ENCODE assay signal across 25 cellular contexts in genomic region chr1:5815716-5816115, GRCh38.
A peak's percentile ranks its signal among the peaks of the same experiment; 100 is the strongest.
DNase-seq lines count a peak whose midpoint lies in the region; ATAC-seq, FAIRE-seq and TF ChIP-seq lines count a peak whose summit lies in the region.
"Had no signal": no experiment of that assay in that cellular context is flagged by ENCODE, and none has a peak within 500 bp of the region (broad histone marks: within the 10 kb centered on the region; RNA-seq: fewer than 3 reads in every experiment).

No MANE protein-coding gene starts in this region.

- peaks cover 17% of the 10 kb centered on the region for H3K9me3 Mint-ChIP-seq in GM23338
- H3K9me3 Mint-ChIP-seq: CD4-positive, CD25-positive, alpha-beta regulatory T cell; CD8-positive, alpha-beta memory T cell had no signal

- no peaks in the 10 kb centered on the region for H3K27me3 ChIP-seq in BLaER1
- peaks cover 0 to 11% (median 0%) of the 10 kb centered on the region in 11 experiments; a peak in 4 of 22 replicates for H3K27me3 ChIP-seq in BLaER1 treated with 17β-estradiol and CSF1 and Interleukin-3, amounts not matched to agents 10 nM and 100 nM
- no peaks in the 10 kb centered on the region for H3K27me3 ChIP-seq in GM12878 (replicated peaks in 1 of 2; ENCODE audit: control insufficient read depth in 2 of 2, insufficient read depth in 2 of 2, low read length in 1 of 2)
- H3K27me3 ChIP-seq in GM23338 (ENCODE audit: insufficient read depth), result no peaks in the 10 kb centered on the region
- H3K27me3 ChIP-seq: BE2C had no signal

- H3K9ac ChIP-seq in BLaER1 (no peak overlapping the region), GM12878 (ENCODE audit: control insufficient read depth, insufficient read depth, low read length) (no peak overlapping the region)
- no peak overlapping the region for H3K9ac ChIP-seq in BLaER1 treated with 17β-estradiol and CSF1 and Interleukin-3, amounts not matched to agents 10 nM and 100 nM

- no peak for TF ChIP-seq POLR2A in GM12878 (IDR thresholded peaks at IDR 0.05; ENCODE audit: low read depth, low read length)

- intact Hi-C loops in GM12878 (cut with micrococcal nuclease; ENCODE audit: unreplicated experiment), result no loop called here

- H2AFZ ChIP-seq in GM12878 (ENCODE audit: control insufficient read depth, low read depth, low read length), result no peak overlapping the region
- H2AFZ ChIP-seq in GM23338, result no peak overlapping the region

- TF ChIP-seq CTCF in GM12878 (IDR thresholded peaks at IDR 0.05 in 2 of 3, conservative IDR thresholded peaks at IDR 0.05 in 1 of 3; ENCODE audit: control insufficient read depth in 2 of 3, extremely low read depth in 1 of 3, insufficient read depth in 1 of 3, low read depth in 3 of 3, low read length in 3 of 3), result no peak
- TF ChIP-seq CTCF in GM23338 (conservative IDR thresholded peaks at IDR 0.05; ENCODE audit: low read depth in 2 of 2), result no peak

- H3K9me2 ChIP-seq in GM23338 (ENCODE audit: insufficient read depth), result no peaks in the 10 kb centered on the region

- no peak overlapping the region for H3K4me3 Mint-ChIP-seq in GM23338
- H3K4me3 Mint-ChIP-seq: CD14-positive monocyte; CD4-positive, alpha-beta memory T cell; CD4-positive, CD25-positive, alpha-beta regulatory T cell; CD8-positive, alpha-beta memory T cell had no signal

- peaks cover 10% of the 10 kb centered on the region for H3K4me1 Mint-ChIP-seq in GM23338
- H3K4me1 Mint-ChIP-seq: CD14-positive monocyte; CD4-positive, alpha-beta memory T cell; CD4-positive, CD25-positive, alpha-beta regulatory T cell; CD8-positive, alpha-beta memory T cell had no signal

- H3K4me1 ChIP-seq in BLaER1 (peaks cover 91% of the 10 kb centered on the region), GM12878 (ENCODE audit: control insufficient read depth, insufficient read depth, low read length) (no peaks in the 10 kb centered on the region), GM23338 (ENCODE audit: insufficient read depth) (no peaks in the 10 kb centered on the region)
- peaks cover 39 to 92% (median 79%) of the 10 kb centered on the region in 10 experiments for H3K4me1 ChIP-seq in BLaER1 treated with 17β-estradiol and CSF1 and Interleukin-3, amounts not matched to agents 10 nM and 100 nM
- H3K4me1 ChIP-seq: BE2C had no signal

- H3K4me2 ChIP-seq in BLaER1 (peak overlapping the region; percentile 86), GM12878 (ENCODE audit: control insufficient read depth, insufficient read depth) (no peak overlapping the region), GM23338 (no peak overlapping the region)
- H3K4me2 ChIP-seq in BLaER1 treated with 17β-estradiol and CSF1 and Interleukin-3, amounts not matched to agents 10 nM and 100 nM, result peak overlapping the region; percentile 71 to 97 (median 85); a peak in 19 of 22 replicates

- H3K4me3 ChIP-seq in BLaER1 (no peak overlapping the region), GM12878 (no peak overlapping the region), GM23338 (no peak overlapping the region)
- H3K4me3 ChIP-seq in BLaER1 treated with 17β-estradiol and CSF1 and Interleukin-3, amounts not matched to agents 10 nM and 100 nM, result no peak overlapping the region

- ATAC-seq in GM12878, result no peak
- ATAC-seq in GM23338, result no peak
- no peak for ATAC-seq in HG03139 (IDR thresholded peaks at IDR 0.05; ENCODE audit: unreplicated experiment)

- peaks cover 7% of the 10 kb centered on the region; the same call in 1 of the 2 replicates for H3K36me3 ChIP-seq in BLaER1
- H3K36me3 ChIP-seq in BLaER1 treated with 17β-estradiol and CSF1 and Interleukin-3, amounts not matched to agents 10 nM and 100 nM, result no peaks in the 10 kb centered on the region
- H3K36me3 ChIP-seq in GM12878 (ENCODE audit: control insufficient read depth in 2 of 2, insufficient read depth in 2 of 2, low read length in 1 of 2), result no peaks in the 10 kb centered on the region
- 0 out of 2 replicates have a peak, but pooled peaks cover 4% of the 10 kb centered on the region for H3K36me3 ChIP-seq in GM23338 (ENCODE audit: insufficient read depth)
- H3K36me3 ChIP-seq: BE2C had no signal

- RAD21 ChIA-PET in GM12878 (lab: Charles Lee; ENCODE audit: unreplicated experiment), result no interaction called here

- in situ Hi-C loops in GM12878 (cut with MboI), result no loop called here

- SMC1A ChIA-PET in GM12878 (lab: Charles Lee; ENCODE audit: uncharacterized antibody, unreplicated experiment), result no interaction called here

- WGBS in GM12878 (ENCODE audit: insufficient coverage, insufficient replicate concordance, low lambda C conversion rate, missing lambda C conversion rate), result 46% methylated on average over 4 of the region's 4 CpGs

- H3K36me3 Mint-ChIP-seq in GM23338 (ENCODE audit: low read depth), result peaks cover 5% of the 10 kb centered on the region
- H3K36me3 Mint-ChIP-seq: CD14-positive monocyte; CD4-positive, alpha-beta memory T cell; CD4-positive, CD25-positive, alpha-beta regulatory T cell; CD8-positive, alpha-beta memory T cell had no signal

- no peak for TF ChIP-seq RAD21 in GM12878 (IDR thresholded peaks at IDR 0.05; ENCODE audit: insufficient read depth, low read depth, low read length)

- BruUV-seq in GM12878 (replicated peaks; lab: Mats Ljungman, UMichigan), result no TSS peak

- H3K27ac Mint-ChIP-seq in GM23338, result no peak overlapping the region
- H3K27ac Mint-ChIP-seq: CD14-positive monocyte; CD4-positive, alpha-beta memory T cell; CD4-positive, CD25-positive, alpha-beta regulatory T cell; CD8-positive, alpha-beta memory T cell had no signal

- H4K20me1 ChIP-seq in BLaER1 (no peaks in the 10 kb centered on the region), GM12878 (ENCODE audit: control insufficient read depth, insufficient read depth) (no peaks in the 10 kb centered on the region), GM23338 (replicated peaks; ENCODE audit: insufficient read depth) (no peaks in the 10 kb centered on the region)
- peaks cover 0 to 4% (median 0%) of the 10 kb centered on the region in 11 experiments; a peak in 1 of 22 replicates for H4K20me1 ChIP-seq in BLaER1 treated with 17β-estradiol and CSF1 and Interleukin-3, amounts not matched to agents 10 nM and 100 nM

- no peak for FAIRE-seq in GM12878 (lab: Jason Lieb, UNC)
- FAIRE-seq: A204.1, GM12891, GM19239 had no signal

- POLR2A ChIA-PET in GM12878 (lab: Charles Lee), result no interaction called here

- H3K79me2 ChIP-seq in GM12878 (ENCODE audit: control insufficient read depth, insufficient read depth, low read length), result no peaks in the 10 kb centered on the region
- no peaks in the 10 kb centered on the region for H3K79me2 ChIP-seq in GM23338 (replicated peaks; ENCODE audit: insufficient read depth)

- H3K27me3 Mint-ChIP-seq in GM23338 (ENCODE audit: insufficient read depth, low read depth, poor library complexity), result peaks cover 4% of the 10 kb centered on the region

- H3K9me3 ChIP-seq in BLaER1 (peaks cover 12% of the 10 kb centered on the region), GM12878 (replicated peaks; ENCODE audit: control insufficient read depth, insufficient read depth, low read length) (no peaks in the 10 kb centered on the region)
- H3K9me3 ChIP-seq in BLaER1 treated with 17β-estradiol and CSF1 and Interleukin-3, amounts not matched to agents 10 nM and 100 nM (replicated peaks in 1 of 11), result peaks cover 0 to 17% (median 15%) of the 10 kb centered on the region in 11 experiments; a peak in 18 of 22 replicates
- H3K9me3 ChIP-seq: BE2C had no signal

- TF ChIP-seq EP300 in GM12878 (IDR thresholded peaks at IDR 0.05; ENCODE audit: borderline replicate concordance in 1 of 2, control insufficient read depth in 1 of 2, low read depth in 2 of 2, low read length in 2 of 2), result no peak

- CTCF ChIA-PET in GM12878 (lab: Yijun Ruan, JAX), result no interaction called here

- no peaks in the 10 kb centered on the region for H3F3A ChIP-seq in GM23338 (replicated peaks; ENCODE audit: low read depth)

- DNase-seq in GM12878 (ENCODE audit: low read depth, low spot score), result no peak
- no peak for DNase-seq in NCI-H446 (lab: John Stamatoyannopoulos, UW)
- DNase-seq in GM23338 (ENCODE audit: low spot score), result no peak
- DNase-seq: 8988T; ACHN; BE2C; C1 segment of cervical spinal cord; CD4-positive, alpha-beta memory T cell; CD4-positive, CD25-positive, alpha-beta regulatory T cell; CD8-positive, alpha-beta memory T cell; COR-L47; DMS 273 treated with DMSO at 0.1 percent for 48 hours; DMS153; DMS53; DMS79; DND-41; EL; GDM1 had no signal

- no peak overlapping the region for H3K27ac ChIP-seq in BLaER1
- H3K27ac ChIP-seq in BLaER1 treated with 17β-estradiol and CSF1 and Interleukin-3, amounts not matched to agents 10 nM and 100 nM, result no peak overlapping the region; a peak in 2 of 22 replicates
- no peak overlapping the region for H3K27ac ChIP-seq in GM12878 (ENCODE audit: control insufficient read depth, insufficient read depth)
- H3K27ac ChIP-seq in GM23338 (ENCODE audit: low read depth), result no peak overlapping the region

TF ChIP-seq in GM12878, 131 proteins besides CTCF, POLR2A, EP300 and RAD21 (continues in another document):
- no peak for TF ChIP-seq SKIL (IDR thresholded peaks at IDR 0.05; ENCODE audit: low read depth, poor library complexity, severe bottlenecking)

TF ChIP-seq in GM23338, 12 proteins besides CTCF, POLR2A, EP300 and RAD21 (continues in another document):
- TF ChIP-seq ZNF114 (CRISPR knock-in tag; IDR thresholded peaks at IDR 0.05), result no peak

Comparison
In these comparisons a context has a peak if more than half of its experiments do, and no peak if none do; other contexts are left out.
1. H3K4me2 ChIP-seq: peak in BLaER1 (single experiment) and BLaER1 treated with 17β-estradiol and CSF1 and Interleukin-3, amounts not matched to agents 10 nM and 100 nM (11 of 11); none in GM12878 (single experiment) and GM23338 (single experiment).